In the genomic region with DNA sequence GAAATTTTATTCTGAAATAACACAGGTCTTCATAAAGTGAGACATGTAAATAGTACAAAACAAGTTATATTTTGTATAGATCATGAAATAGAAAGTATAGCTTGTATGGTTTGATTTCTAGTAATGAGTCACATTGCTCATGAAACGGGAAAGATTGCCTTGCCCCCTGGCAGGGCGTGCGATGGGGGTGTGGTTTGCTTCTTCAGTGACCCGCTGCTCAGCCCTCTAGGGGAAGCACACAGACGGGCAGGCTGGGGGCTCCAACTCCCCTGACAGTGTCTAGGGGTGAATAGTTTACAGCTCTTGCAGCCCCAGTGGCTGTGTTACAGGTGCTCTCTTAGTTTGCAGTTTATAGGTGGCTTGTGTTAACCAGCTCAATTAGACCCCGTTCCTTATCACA, we compare ENCODE assay signal across 14 cellular contexts.
DNase-seq lines count a peak whose midpoint lies in the region; ATAC-seq and TF ChIP-seq lines count a peak whose summit lies in the region.
"Had no signal": no experiment of that assay in that cellular context is flagged by ENCODE, and none has a peak within 500 bp of the region (broad histone marks: within the 10 kb centered on the region; RNA-seq: fewer than 3 reads in every experiment).

No MANE protein-coding gene starts in this region.

- no peak for TF ChIP-seq CTCF in epithelial cell of esophagus (IDR thresholded peaks at IDR 0.05; ENCODE audit: insufficient read depth, low read depth, low read length, missing control alignments)

- H3K4me3 ChIP-seq in epithelial cell of esophagus (ENCODE audit: low read length) = no peak overlapping the region
- H3K4me3 ChIP-seq: colonic mucosa had no signal

- DNase-seq in NCI-H748 (lab: John Stamatoyannopoulos, UW; ENCODE audit: unreplicated experiment) (peak; percentile 41), NCI-H748 treated with DMSO at 0.1 percent for 48 hours (lab: John Stamatoyannopoulos, UW) (no peak), epithelial cell of esophagus (ENCODE audit: low read depth) (peak; percentile 8), NCI-H1417 treated with DMSO at 0.1 percent for 48 hours (lab: John Stamatoyannopoulos, UW) (no peak)
- DNase-seq: activated effector memory CD4-positive, alpha-beta T cell treated with Interleukin-2 at 50 U/mL for 16 hours; CD4-positive, CD25-positive, alpha-beta regulatory T cell; colonic mucosa; MV-4-11; right cardiac atrium; stimulated activated CD4-positive, alpha-beta T cell treated with anti-CD3 and anti-CD28 coated beads, Interleukin-2, amount 100 ng/mL, for 24 hours had no signal

- peak; percentile 73 for ATAC-seq in GM21526 (IDR thresholded peaks at IDR 0.05; ENCODE audit: low FRiP score, unreplicated experiment)
- ATAC-seq in HG03432 (IDR thresholded peaks at IDR 0.05; ENCODE audit: unreplicated experiment) = peak; percentile 93
- no peak for ATAC-seq in GM18520 (IDR thresholded peaks at IDR 0.05; ENCODE audit: unreplicated experiment)
- ATAC-seq in GM19035 (IDR thresholded peaks at IDR 0.05; ENCODE audit: unreplicated experiment) = no peak
- ATAC-seq: right cardiac atrium had no signal

Comparison
In these comparisons a context has a peak if more than half of its experiments do, and no peak if none do; other contexts are left out.
1. DNase-seq: peak in NCI-H748 (single experiment) and epithelial cell of esophagus (single experiment); none in NCI-H748 treated with DMSO at 0.1 percent for 48 hours (single experiment) and NCI-H1417 treated with DMSO at 0.1 percent for 48 hours (single experiment).
2. ATAC-seq: peak in GM21526 (single experiment) and HG03432 (single experiment); none in GM18520 (single experiment) and GM19035 (single experiment).